ENCODE assay signal across 9 cellular contexts in genomic region chr18:5895886-5896740, GRCh38. TPM values are rescaled to one million over a fixed set of nuclear protein-coding genes. Genes with fewer than 3 reads are reported as not detected.
A peak's percentile ranks its signal among the peaks of the same experiment; 100 is the strongest.
DNase-seq lines count a peak whose midpoint lies in the region; ATAC-seq and TF ChIP-seq lines count a peak whose summit lies in the region.
"Had no signal": no experiment of that assay in that cellular context is flagged by ENCODE, and none has a peak within 500 bp of the region (broad histone marks: within the 10 kb centered on the region; RNA-seq: fewer than 3 reads in every experiment).

No MANE protein-coding gene starts in this region.

- POLR2A ChIA-PET in Caco-2 (lab: Charles Lee) = no interaction called here

- peak; percentile 34 for ATAC-seq in HG02610 (IDR thresholded peaks at IDR 0.05; ENCODE audit: unreplicated experiment)
- ATAC-seq in HG03521 (IDR thresholded peaks at IDR 0.05; ENCODE audit: unreplicated experiment) = no peak

- 6% methylated on average over 41 of the region's 41 CpGs for WGBS in liver
- 3% methylated on average over 31 of the region's 41 CpGs for WGBS in suprapubic skin

- H3K27me3 Mint-ChIP-seq in Caco-2 (ENCODE audit: insufficient read depth, unreplicated experiment) = peaks cover 34% of the 10 kb centered on the region

- peaks cover 6% of the 10 kb centered on the region for H3K36me3 Mint-ChIP-seq in Caco-2 (ENCODE audit: insufficient read depth, unreplicated experiment)
- H3K36me3 Mint-ChIP-seq: activated naive CD8-positive, alpha-beta T cell treated with anti-CD3 and anti-CD28 coated beads, Interleukin-2, amount 10 ng/mL, durations not matched to agents 7 days and 5 days had no signal

- intact Hi-C loops in Caco-2 (cut with micrococcal nuclease; ENCODE audit: unreplicated experiment) = loop anchor here (5.0 kb wide), 1 partner anchor 61 kb away; no protein-coding TSS in a partner anchor

- H3K4me3 ChIP-seq in Caco-2 (ENCODE audit: low read depth, low read length) (peak overlapping the region; percentile 12), brain microvascular endothelial cell (ENCODE audit: low read depth, low read length) (peak overlapping the region; percentile 57), liver (ENCODE audit: low read depth in 1 of 3, low read length in 3 of 3) (peak overlapping the region in 2 of 3 donors; percentile 10 to 67), suprapubic skin (peak overlapping the region; percentile 56)

- H3K4me1 ChIP-seq in Caco-2 (peaks cover 11% of the 10 kb centered on the region), liver (ENCODE audit: control insufficient read depth in 4 of 4, insufficient read depth in 4 of 4, low read length in 3 of 4) (peaks cover 5 to 24% (median 13%) of the 10 kb centered on the region in 4 donors), suprapubic skin (peaks cover 26% of the 10 kb centered on the region)

- in situ Hi-C loops in brain microvascular endothelial cell (cut with HindIII; ENCODE audit: low pct_ligation_motif_present, low sequenced_read_pairs) = no loop called here

- peaks cover 11% of the 10 kb centered on the region for H3K4me1 Mint-ChIP-seq in Caco-2 (ENCODE audit: low read depth, unreplicated experiment)
- H3K4me1 Mint-ChIP-seq: activated naive CD8-positive, alpha-beta T cell treated with anti-CD3 and anti-CD28 coated beads, Interleukin-2, amount 10 ng/mL, durations not matched to agents 7 days and 5 days had no signal

- no peak overlapping the region for H3K9ac ChIP-seq in liver (ENCODE audit: low read depth in 1 of 2, low read length in 2 of 2)

- DNase-seq in Caco-2 = peak in 1 of 2 experiments; percentile 15
- DNase-seq in brain microvascular endothelial cell = no peak
- peak in 1 of 2 donors; percentile 69 for DNase-seq in suprapubic skin (ENCODE audit: low spot score in 2 of 2)
- DNase-seq in inferior parietal cortex (ENCODE audit: extremely low spot score) = no peak
- DNase-seq in epidermal melanocyte (ENCODE audit: insufficient read length, low spot score) = no peak

- no TSS peak for BruUV-seq in Caco-2 (replicated peaks; lab: Mats Ljungman, UMichigan)

- CTCF ChIA-PET in Caco-2 (lab: Charles Lee) = no interaction called here

- no peak for TF ChIP-seq CTCF in Caco-2 (IDR thresholded peaks at IDR 0.05; ENCODE audit: insufficient read depth in 1 of 2, low read depth in 1 of 2, low read length in 1 of 2, severe bottlenecking in 1 of 2, unreplicated experiment in 1 of 2)
- no peak for TF ChIP-seq CTCF in brain microvascular endothelial cell (IDR thresholded peaks at IDR 0.05; ENCODE audit: low read depth, low read length, missing control alignments)
- TF ChIP-seq CTCF in liver (IDR thresholded peaks at IDR 0.05; ENCODE audit: low read depth, low read length, missing input control) = no peak
- no peak for TF ChIP-seq CTCF in suprapubic skin (IDR thresholded peaks at IDR 0.05)

- TF ChIP-seq POLR2A in suprapubic skin (IDR thresholded peaks at IDR 0.05) = no peak

- H3K27ac ChIP-seq in brain microvascular endothelial cell = no peak overlapping the region
- H3K27ac ChIP-seq in liver (ENCODE audit: low read depth in 1 of 2, low read length in 2 of 2) = peak overlapping the region; percentile 5 to 25
- H3K27ac ChIP-seq in suprapubic skin = peak overlapping the region; percentile 31

- TF ChIP-seq EP300 in suprapubic skin (IDR thresholded peaks at IDR 0.05) = no peak

- peak overlapping the region; percentile 67 for H3K4me3 Mint-ChIP-seq in Caco-2 (ENCODE audit: unreplicated experiment)
- H3K4me3 Mint-ChIP-seq: activated naive CD8-positive, alpha-beta T cell treated with anti-CD3 and anti-CD28 coated beads, Interleukin-2, amount 10 ng/mL, durations not matched to agents 7 days and 5 days had no signal

- TF ChIP-seq RAD21 in liver (IDR thresholded peaks at IDR 0.05) = no peak

- no peaks in the 10 kb centered on the region; the same call in 1 of the 2 replicates for H3K9me3 ChIP-seq in Caco-2
- H3K9me3 ChIP-seq in liver (ENCODE audit: control insufficient read depth in 4 of 4, low read length in 3 of 4) = no peaks in the 10 kb centered on the region
- no peaks in the 10 kb centered on the region for H3K9me3 ChIP-seq in suprapubic skin

- H3K27ac Mint-ChIP-seq in Caco-2 (ENCODE audit: unreplicated experiment) = no peak overlapping the region
- H3K27ac Mint-ChIP-seq: activated naive CD8-positive, alpha-beta T cell treated with anti-CD3 and anti-CD28 coated beads, Interleukin-2, amount 10 ng/mL, durations not matched to agents 7 days and 5 days had no signal

- H3K36me3 ChIP-seq in Caco-2 (ENCODE audit: control insufficient read depth, insufficient read depth, low read length) (no peaks in the 10 kb centered on the region), brain microvascular endothelial cell (replicated peaks) (no peaks in the 10 kb centered on the region), liver (ENCODE audit: control insufficient read depth in 4 of 4, insufficient read depth in 3 of 4, low read depth in 1 of 4, low read length in 3 of 4) (no peaks in the 10 kb centered on the region), suprapubic skin (no peaks in the 10 kb centered on the region)

- peaks cover 7% of the 10 kb centered on the region; the same call in 1 of the 2 replicates for H3K27me3 ChIP-seq in Caco-2 (replicated peaks; ENCODE audit: control insufficient read depth, insufficient read depth, low read length)
- H3K27me3 ChIP-seq in brain microvascular endothelial cell (replicated peaks) = peaks cover 30% of the 10 kb centered on the region
- H3K27me3 ChIP-seq in liver (ENCODE audit: control insufficient read depth in 4 of 4, insufficient read depth in 4 of 4, low read length in 3 of 4) = peaks cover 0 to 22% (median 7%) of the 10 kb centered on the region in 4 donors
- peaks cover 66% of the 10 kb centered on the region for H3K27me3 ChIP-seq in suprapubic skin

- peaks cover 12% of the 10 kb centered on the region for H3K9me3 Mint-ChIP-seq in Caco-2 (ENCODE audit: unreplicated experiment)
- H3K9me3 Mint-ChIP-seq: activated naive CD8-positive, alpha-beta T cell treated with anti-CD3 and anti-CD28 coated beads, Interleukin-2, amount 10 ng/mL, durations not matched to agents 7 days and 5 days had no signal

TF ChIP-seq in liver, 16 proteins besides CTCF, POLR2A, EP300 and RAD21:
- TF ChIP-seq TAF1 (conservative IDR thresholded peaks at IDR 0.05) (no peak), FOXA2 (IDR thresholded peaks at IDR 0.05) (no peak)

RNA-seq across cellular contexts. Expression of gene TMEM200C, which starts 0.8 kb away (rescaled TPM):
- total RNA-seq in Caco-2 (2022) (0.05 TPM in 1 of 2 replicates, not detected in the other), liver (under 1 TPM; 0.23 to 0.25 TPM), suprapubic skin (1 to 10 TPM in 2 of 4 donors, under 1 TPM in 1, not detected in 1; 0.08 to 1.4 (median 1.3) TPM)
- polyA plus RNA-seq in liver = under 1 TPM; 0.08 to 0.58 TPM
- total RNA-seq: activated naive CD8-positive, alpha-beta T cell treated with anti-CD3 and anti-CD28 coated beads, Interleukin-2, amount 10 ng/mL, durations not matched to agents 7 days and 5 days had no signal
